Comparison of ENCODE assay signal across 28 cellular contexts in genomic region chr5:95966005-95966404, GRCh38. TPM values are rescaled to one million over a fixed set of nuclear protein-coding genes. Genes with fewer than 3 reads are reported as not detected.
DNase-seq lines count a peak whose midpoint lies in the region; ATAC-seq and TF ChIP-seq lines count a peak whose summit lies in the region.
"Had no signal": no experiment of that assay in that cellular context is flagged by ENCODE, and none has a peak within 500 bp of the region (broad histone marks: within the 10 kb centered on the region; RNA-seq: fewer than 3 reads in every experiment).

No MANE protein-coding gene starts in this region.

- no peaks in the 10 kb centered on the region for H3K27me3 ChIP-seq in endocrine pancreas (ENCODE audit: control insufficient read depth, insufficient read depth, low read length)
- H3K27me3 ChIP-seq: colonic mucosa had no signal

- peak overlapping the region; percentile 64; the same call in 1 of the 2 replicates for H3K27ac ChIP-seq in C4-2B
- no peak overlapping the region for H3K27ac ChIP-seq in RWPE1
- H3K27ac ChIP-seq: colonic mucosa, epithelial cell of prostate, prostate gland, thoracic aorta had no signal

- H3K4me3 ChIP-seq in endocrine pancreas (ENCODE audit: control insufficient read depth, insufficient read depth, low read length): peak overlapping the region; percentile 38
- H3K4me3 ChIP-seq: colonic mucosa, mucosa of descending colon, prostate gland, thoracic aorta had no signal

- ATAC-seq in GM21367 (IDR thresholded peaks at IDR 0.05; ENCODE audit: unreplicated experiment): no peak
- ATAC-seq: HCT116, left cardiac atrium, mucosa of descending colon, natural killer cell, sciatic nerve, T-cell had no signal

- POLR2A ChIA-PET in RWPE1 (lab: Yijun Ruan, JAX; ENCODE audit: low non-redundant PET): no interaction called here

- H3K4me1 ChIP-seq in endocrine pancreas (ENCODE audit: control insufficient read depth, insufficient read depth, low read length): peaks cover 26% of the 10 kb centered on the region
- H3K4me1 ChIP-seq: prostate gland had no signal

- no peaks in the 10 kb centered on the region for H3K36me3 ChIP-seq in endocrine pancreas (ENCODE audit: control insufficient read depth, insufficient read depth, low read length)
- H3K36me3 ChIP-seq: colonic mucosa, prostate gland, thoracic aorta had no signal

- TF ChIP-seq CTCF in C4-2B (conservative IDR thresholded peaks at IDR 0.05) (no peak), RWPE1 (conservative IDR thresholded peaks at IDR 0.05; ENCODE audit: low read depth) (no peak)

- no peak overlapping the region for H3K9ac ChIP-seq in endocrine pancreas (ENCODE audit: control insufficient read depth, insufficient read depth, low read length)

- DNase-seq in NCI-H1092 (lab: John Stamatoyannopoulos, UW) (peak; percentile 46), NCI-H69 (lab: John Stamatoyannopoulos, UW) (peak; percentile 92), dermis blood vessel endothelial cell (no peak), HT-29 (ENCODE audit: low spot score) (no peak), RWPE1 (ENCODE audit: low spot score) (no peak)
- DNase-seq: activated B cell treated with CpG ODN at 0.5 μM for 24 hours; activated naive CD4-positive, alpha-beta T cell; CD4-positive, alpha-beta memory T cell; colonic mucosa; DMS 273 treated with DMSO at 0.1 percent for 48 hours; effector CD8-positive, alpha-beta T cell; hypothalamus; left cardiac atrium; mammary epithelial cell; natural killer cell; NCI-H524; occipital lobe; stimulated activated CD8-positive, alpha-beta memory T cell treated with anti-CD3 and anti-CD28 coated beads, Interleukin-4, amount 100 ng/mL, for 48 hours; T-cell had no signal

- H3K9me3 ChIP-seq in endocrine pancreas (ENCODE audit: control insufficient read depth, low read length): no peaks in the 10 kb centered on the region
- H3K9me3 ChIP-seq: colonic mucosa, mucosa of descending colon, prostate gland, thoracic aorta had no signal

- CTCF ChIA-PET in RWPE1 (lab: Yijun Ruan, JAX): no interaction called here

RNA-seq across cellular contexts. Expression of gene ELL2, which starts 4.4 kb away (rescaled TPM):
- 7.8 and 8.7 TPM in 2 replicates for total RNA-seq in dermis blood vessel endothelial cell
- total RNA-seq in HT-29 (2014; rRNA removed; shearing (Covaris generic)): 15.4 and 21.7 TPM in 2 replicates

Comparison
In these comparisons a context has a peak if more than half of its experiments do, and no peak if none do; other contexts are left out.
1. DNase-seq: peak in NCI-H1092 (single experiment) and NCI-H69 (single experiment); none in dermis blood vessel endothelial cell (single experiment), HT-29 (single experiment) and RWPE1 (single experiment).